Comparison of ENCODE assay signal across 19 cellular contexts in genomic region chr9:108546223-108546622, GRCh38.
"Had no signal": no experiment of that assay in that cellular context is flagged by ENCODE, and none has a peak within 500 bp of the region (broad histone marks: within the 10 kb centered on the region; RNA-seq: fewer than 3 reads in every experiment).

No MANE protein-coding gene starts in this region.

- H3K9me3 ChIP-seq: mucosa of descending colon, ovary, right atrium auricular region, right lobe of liver, stomach, thoracic aorta, tibial artery, upper lobe of right lung had no signal

- H3K36me3 ChIP-seq: ovary, right atrium auricular region, right lobe of liver, stomach, thoracic aorta, tibial artery, upper lobe of right lung had no signal

- DNase-seq: hypothalamus; kidney glomerular epithelial cell; left cardiac atrium; midbrain; mucosa of descending colon; naive thymus-derived CD4-positive, alpha-beta T cell; ovary; right lobe of liver; stimulated activated CD4-positive, alpha-beta T cell treated with anti-CD3 and anti-CD28 coated beads, Interleukin-12 subunit alpha, Interleukin-12 subunit beta, amount 100 ng/mL, for 4 hours; stimulated activated CD4-positive, alpha-beta T cell treated with anti-CD3 and anti-CD28 coated beads, Interleukin-15, amount 100 ng/mL, for 24 hours; stimulated activated CD4-positive, alpha-beta T cell treated with anti-CD3 and anti-CD28 coated beads, Interleukin-2, amount 100 ng/mL, for 24 hours; stimulated activated CD4-positive, alpha-beta T cell treated with anti-CD3 and anti-CD28 coated beads, Interleukin-4, amount 100 ng/mL, for 1 hour; stimulated activated naive B cell treated with anti-CD40 and anti-IgM and Interleukin-4, amounts not matched to agents 10 μg/mL and 1 μg/mL and 100 μg/mL, for 72 hours; stimulated activated naive CD8-positive, alpha-beta T cell treated with anti-CD3 and anti-CD28 coated beads, Interleukin-15, Interleukin-2, amounts not matched to agents 100 U/mL and 50 U/mL, for 24 hours; stomach; tibial artery; upper lobe of right lung had no signal

- H3K27me3 ChIP-seq: ovary, right atrium auricular region, right lobe of liver, stomach, tibial artery, upper lobe of right lung had no signal

- H3K4me1 ChIP-seq: right atrium auricular region, right lobe of liver, upper lobe of right lung had no signal

- H3K4me3 ChIP-seq: mucosa of descending colon, ovary, right atrium auricular region, right lobe of liver, stomach, thoracic aorta, tibial artery, upper lobe of right lung had no signal

- H3K27ac ChIP-seq: ovary, right atrium auricular region, right lobe of liver, stomach, thoracic aorta, tibial artery, upper lobe of right lung had no signal
